8 cellular contexts compared by ENCODE assay signal in the genomic region with DNA sequence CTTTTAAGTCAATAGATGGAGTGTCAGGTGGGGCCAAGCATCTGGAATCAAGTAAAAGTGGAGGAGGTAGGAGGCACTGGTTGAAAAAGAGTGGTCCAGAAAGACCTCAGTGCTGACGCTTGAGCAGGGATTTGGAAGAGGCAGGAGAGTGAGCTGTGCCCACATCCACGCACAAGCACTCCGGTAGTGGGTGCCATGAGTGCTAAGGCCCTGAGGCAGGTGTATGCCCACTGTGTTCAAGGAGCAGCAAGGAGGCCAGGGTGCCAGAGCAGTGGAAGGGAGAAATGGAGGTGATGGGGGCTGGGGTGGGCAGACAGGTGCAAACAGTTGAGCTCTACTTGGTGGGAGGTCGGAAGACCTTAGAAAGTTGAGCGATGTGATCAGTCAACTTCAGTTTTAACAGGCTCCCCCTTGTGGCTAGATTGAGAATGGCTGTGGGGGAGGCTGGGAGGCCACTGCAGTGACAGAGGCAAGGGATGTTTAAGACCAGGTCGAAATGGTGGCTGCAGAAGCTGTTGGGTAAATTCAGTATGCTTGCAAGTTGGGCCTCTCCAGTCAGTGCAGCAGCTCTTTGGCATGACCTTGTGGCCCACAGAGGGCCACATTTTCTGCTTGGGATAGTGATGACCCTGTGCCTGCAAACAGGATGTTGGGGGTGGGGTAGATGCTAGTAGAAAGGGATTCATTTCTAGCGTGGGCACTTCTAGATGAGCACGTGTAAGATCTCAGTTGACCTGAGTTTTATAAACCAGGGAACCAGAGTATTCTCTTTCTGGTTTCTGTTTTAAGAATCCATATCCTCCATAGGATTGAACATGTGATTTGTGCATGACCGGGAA. TPM values are rescaled to one million over a fixed set of nuclear protein-coding genes. Genes with fewer than 3 reads are reported as not detected.
DNase-seq lines count a peak whose midpoint lies in the region; ATAC-seq and TF ChIP-seq lines count a peak whose summit lies in the region.

No MANE protein-coding gene starts in this region.

- H3K4me3 ChIP-seq in KMS-11 (IDR thresholded peaks at IDR 0.05; ENCODE audit: insufficient read depth, low read depth, low read length) (no peak overlapping the region), breast epithelium (no peak overlapping the region)

- peaks cover 3% of the 10 kb centered on the region for H3K4me1 Mint-ChIP-seq in WTC11

- H3K36me3 Mint-ChIP-seq in WTC11 = no peaks in the 10 kb centered on the region

- H3K79me2 ChIP-seq in KMS-11 (ENCODE audit: insufficient read depth, low read depth) = no peaks in the 10 kb centered on the region

- no peak overlapping the region for H3K9ac ChIP-seq in KMS-11

- no peak for TF ChIP-seq POLR2A in breast epithelium (IDR thresholded peaks at IDR 0.05)

- H3K27ac ChIP-seq in KMS-11 = no peak overlapping the region
- H3K27ac ChIP-seq in breast epithelium = no peak overlapping the region

- no peak overlapping the region for H3K4me3 Mint-ChIP-seq in WTC11

- H3K4me2 ChIP-seq in KMS-11 = no peak overlapping the region

- ATAC-seq in WTC11 = peak; percentile 84
- ATAC-seq in left colon = peak; percentile 55
- no peak for ATAC-seq in GM18858 (IDR thresholded peaks at IDR 0.05; ENCODE audit: unreplicated experiment)

- H4K20me1 ChIP-seq in KMS-11 (ENCODE audit: insufficient read depth) = no peaks in the 10 kb centered on the region

- H3K36me3 ChIP-seq in KMS-11 (ENCODE audit: insufficient read depth) (no peaks in the 10 kb centered on the region), breast epithelium (no peaks in the 10 kb centered on the region)

- H3K27me3 ChIP-seq in KMS-11 (ENCODE audit: insufficient read depth, low read depth) = no peaks in the 10 kb centered on the region
- peaks cover 0 to 73% of the 10 kb centered on the region in 2 donors for H3K27me3 ChIP-seq in breast epithelium

- POLR2A ChIA-PET in WTC11 (lab: Charles Lee) = no interaction called here

- H3K27ac Mint-ChIP-seq in WTC11 = no peak overlapping the region

- DNase-seq in GM03348 (ENCODE audit: low spot score) (peak; percentile 60), WTC11 (ENCODE audit: low spot score) (peak; percentile 83), breast epithelium (ENCODE audit: low spot score in 2 of 2) (peak in 1 of 2 donors; percentile 35), left colon (peak; percentile 48 to 72), posterior vena cava (ENCODE audit: low spot score) (no peak)
- peak; percentile 51 to 65 (median 53) for DNase-seq in stimulated activated CD4-positive, alpha-beta T cell treated with anti-CD3 and anti-CD28 coated beads, TNF-alpha, amount 100 ng/mL, for 4 hours (ENCODE audit: low read depth in 3 of 3)

- no peaks in the 10 kb centered on the region for H3K9me3 ChIP-seq in breast epithelium

- H3K9me3 Mint-ChIP-seq in WTC11 = no peaks in the 10 kb centered on the region

- CTCF ChIA-PET in WTC11 (lab: Charles Lee) = interaction anchor here (0.6 to 2.4 kb wide), 17 partner anchors 9 to 334 kb away, joined by 3 to 20 read pairs (median 4); partner anchors contain the start of genes MECP2, SLC10A3, TEX28 and TKTL1

- H3K27me3 Mint-ChIP-seq in WTC11 (ENCODE audit: low read depth) = no peaks in the 10 kb centered on the region; the same call in 1 of the 2 replicates

- intact Hi-C loops in breast epithelium (cut with DNase I; ENCODE audit: low total_unique reads) = no loop called here
- intact Hi-C loops in left colon (cut with DNase I, micrococcal nuclease) = no loop called here
- intact Hi-C loops in posterior vena cava (cut with DNase I) = no loop called here

- peak overlapping the region; percentile 19; the same call in 1 of the 2 replicates for H2AFZ ChIP-seq in KMS-11 (ENCODE audit: low read depth)

- TF ChIP-seq CTCF in KMS-11 (conservative IDR thresholded peaks at IDR 0.05; ENCODE audit: low read depth, low read length) (peak; percentile 80), WTC11 (IDR thresholded peaks at IDR 0.05) (peak; percentile 58), breast epithelium (IDR thresholded peaks at IDR 0.05) (peak in 2 of 3 donors; percentile 64 to 69)

- H3K4me1 ChIP-seq in KMS-11 (ENCODE audit: low read depth, poor library complexity, severe bottlenecking) (no peaks in the 10 kb centered on the region), breast epithelium (no peaks in the 10 kb centered on the region)

TF ChIP-seq in WTC11, 78 proteins besides CTCF, POLR2A, EP300 and RAD21 (continues in another document):
- TF ChIP-seq, protein P1, sequence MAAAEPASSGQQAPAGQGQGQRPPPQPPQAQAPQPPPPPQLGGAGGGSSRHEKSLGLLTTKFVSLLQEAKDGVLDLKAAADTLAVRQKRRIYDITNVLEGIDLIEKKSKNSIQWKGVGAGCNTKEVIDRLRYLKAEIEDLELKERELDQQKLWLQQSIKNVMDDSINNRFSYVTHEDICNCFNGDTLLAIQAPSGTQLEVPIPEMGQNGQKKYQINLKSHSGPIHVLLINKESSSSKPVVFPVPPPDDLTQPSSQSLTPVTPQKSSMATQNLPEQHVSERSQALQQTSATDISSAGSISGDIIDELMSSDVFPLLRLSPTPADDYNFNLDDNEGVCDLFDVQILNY (CRISPR knock-in tag; IDR thresholded peaks at IDR 0.05) = no peak
- TF ChIP-seq GTF2I (CRISPR knock-in tag; conservative IDR thresholded peaks at IDR 0.05) (no peak), MLX (CRISPR knock-in tag; IDR thresholded peaks at IDR 0.05) (no peak), ZNF281 (CRISPR knock-in tag; IDR thresholded peaks at IDR 0.05) (no peak), CDX4 (CRISPR knock-in tag; IDR thresholded peaks at IDR 0.05; ENCODE audit: borderline replicate concordance) (no peak), RORB (CRISPR knock-in tag; IDR thresholded peaks at IDR 0.05) (no peak), E2F1 (CRISPR knock-in tag; IDR thresholded peaks at IDR 0.05) (no peak), ZNF416 (CRISPR knock-in tag; IDR thresholded peaks at IDR 0.05) (no peak)
- TF ChIP-seq, protein P2, sequence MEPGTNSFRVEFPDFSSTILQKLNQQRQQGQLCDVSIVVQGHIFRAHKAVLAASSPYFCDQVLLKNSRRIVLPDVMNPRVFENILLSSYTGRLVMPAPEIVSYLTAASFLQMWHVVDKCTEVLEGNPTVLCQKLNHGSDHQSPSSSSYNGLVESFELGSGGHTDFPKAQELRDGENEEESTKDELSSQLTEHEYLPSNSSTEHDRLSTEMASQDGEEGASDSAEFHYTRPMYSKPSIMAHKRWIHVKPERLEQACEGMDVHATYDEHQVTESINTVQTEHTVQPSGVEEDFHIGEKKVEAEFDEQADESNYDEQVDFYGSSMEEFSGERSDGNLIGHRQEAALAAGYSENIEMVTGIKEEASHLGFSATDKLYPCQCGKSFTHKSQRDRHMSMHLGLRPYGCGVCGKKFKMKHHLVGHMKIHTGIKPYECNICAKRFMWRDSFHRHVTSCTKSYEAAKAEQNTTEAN (CRISPR knock-in tag; IDR thresholded peaks at IDR 0.05) = no peak

RNA-seq across cellular contexts. Expression of gene TKTL1, which starts 12.7 kb away (rescaled TPM):
- total RNA-seq in WTC11 (2021) (0.46 to 0.53 TPM in 2 of 3 replicates, not detected in the other), breast epithelium (under 1 TPM in 1 of 3 donors, not detected in 2; 0.16 TPM), left colon (not detected), posterior vena cava (under 1 TPM; 0.29 to 0.46 TPM)

RNA-seq across cellular contexts. Expression of gene TEX28, which starts 13.4 kb away (rescaled TPM):
- not detected in 3 replicates for total RNA-seq in WTC11 (2021)
- not detected for total RNA-seq in breast epithelium
- total RNA-seq in left colon = not detected
- total RNA-seq in posterior vena cava = not detected

RNA-seq across cellular contexts. Expression of gene OPN1MW3, which starts 50.9 kb away (rescaled TPM):
- total RNA-seq in WTC11 (2021) = not detected in 3 replicates
- total RNA-seq in breast epithelium = not detected
- not detected for total RNA-seq in left colon
- total RNA-seq in posterior vena cava = not detected
